In the genomic region with DNA sequence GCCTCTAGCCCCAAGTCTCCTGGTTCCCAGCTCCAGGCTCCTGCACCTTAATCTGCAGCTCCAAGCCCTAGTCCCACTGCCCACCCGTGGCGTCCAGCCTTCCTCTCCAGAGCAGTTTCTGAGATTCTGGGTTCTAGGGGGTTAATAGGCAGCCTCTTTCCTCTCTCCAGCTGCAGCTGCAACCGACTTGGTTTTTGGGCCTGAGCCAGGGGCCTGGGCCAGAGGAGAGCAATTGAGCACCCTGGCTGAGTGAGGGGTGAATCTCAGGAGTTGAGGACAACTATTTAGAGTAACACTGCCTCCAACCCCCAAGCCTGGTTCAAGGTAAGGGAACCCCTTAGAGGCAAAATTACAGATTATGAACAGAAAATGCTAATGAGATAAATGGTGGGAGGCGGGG, we compare ENCODE assay signal across 19 cellular contexts. TPM values are rescaled to one million over a fixed set of nuclear protein-coding genes. Genes with fewer than 3 reads are reported as not detected.
A peak's percentile ranks its signal among the peaks of the same experiment; 100 is the strongest.
DNase-seq lines count a peak whose midpoint lies in the region; ATAC-seq and TF ChIP-seq lines count a peak whose summit lies in the region.
"Had no signal": no experiment of that assay in that cellular context is flagged by ENCODE, and none has a peak within 500 bp of the region (broad histone marks: within the 10 kb centered on the region; RNA-seq: fewer than 3 reads in every experiment).

No MANE protein-coding gene starts in this region.

- H3K9me3 ChIP-seq in BE2C (no peaks in the 10 kb centered on the region), body of pancreas (no peaks in the 10 kb centered on the region)
- peaks cover 0 to 8% (median 0%) of the 10 kb centered on the region in 11 experiments; a peak in 3 of 22 replicates for H3K9me3 ChIP-seq in BLaER1 treated with 17β-estradiol and CSF1 and Interleukin-3, amounts not matched to agents 10 nM and 100 nM (replicated peaks in 1 of 11)

- TF ChIP-seq CTCF in BE2C (IDR thresholded peaks at IDR 0.05; ENCODE audit: low read depth, low read length) = no peak
- TF ChIP-seq CTCF in brain (conservative IDR thresholded peaks at IDR 0.05) = no peak
- TF ChIP-seq CTCF in body of pancreas (IDR thresholded peaks at IDR 0.05) = no peak

- peaks cover 62% of the 10 kb centered on the region for H3K4me1 Mint-ChIP-seq in brain
- H3K4me1 Mint-ChIP-seq in activated naive CD4-positive, alpha-beta T cell treated with anti-CD3 and anti-CD28 coated beads for 36 hours (ENCODE audit: low read depth) = peaks cover 13% of the 10 kb centered on the region

- CTCF ChIA-PET in activated naive CD4-positive, alpha-beta T cell treated with anti-CD3 and anti-CD28 coated beads for 36 hours (lab: Charles Lee) = no interaction called here

- H3K4me3 ChIP-seq in BE2C (ENCODE audit: low read depth, low read length) (no peak overlapping the region), body of pancreas (no peak overlapping the region)
- no peak overlapping the region for H3K4me3 ChIP-seq in BLaER1 treated with 17β-estradiol and CSF1 and Interleukin-3, amounts not matched to agents 10 nM and 100 nM

- no peaks in the 10 kb centered on the region for H3K36me3 Mint-ChIP-seq in brain
- H3K36me3 Mint-ChIP-seq in activated naive CD4-positive, alpha-beta T cell treated with anti-CD3 and anti-CD28 coated beads for 36 hours (ENCODE audit: low read depth) = no peaks in the 10 kb centered on the region
- H3K36me3 Mint-ChIP-seq: CD8-positive, alpha-beta memory T cell; T-cell had no signal

- peak; percentile 67 for DNase-seq in BE2C
- peak; percentile 63 for DNase-seq in NCI-H1105 treated with DMSO at 0.1 percent for 48 hours (lab: John Stamatoyannopoulos, UW)
- DNase-seq in activated naive CD4-positive, alpha-beta T cell treated with anti-CD3 and anti-CD28 coated beads for 36 hours = no peak
- no peak for DNase-seq in body of pancreas
- DNase-seq: CD8-positive, alpha-beta memory T cell; NCI-H1436; NCI-H2107; NCI-H446 treated with DMSO at 0.1 percent for 48 hours; T-cell; T1000 had no signal

- H3K27me3 Mint-ChIP-seq in brain = peaks cover 43% of the 10 kb centered on the region
- H3K27me3 Mint-ChIP-seq in activated naive CD4-positive, alpha-beta T cell treated with anti-CD3 and anti-CD28 coated beads for 36 hours (ENCODE audit: low read depth) = peaks cover 49% of the 10 kb centered on the region

- no peaks in the 10 kb centered on the region for H3K36me3 ChIP-seq in BE2C
- no peaks in the 10 kb centered on the region for H3K36me3 ChIP-seq in BLaER1 treated with 17β-estradiol and CSF1 and Interleukin-3, amounts not matched to agents 10 nM and 100 nM
- H3K36me3 ChIP-seq in body of pancreas (replicated peaks in 1 of 2; ENCODE audit: insufficient read depth in 1 of 2, low read depth in 2 of 2) = no peaks in the 10 kb centered on the region

- H3K4me1 ChIP-seq in BE2C = peaks cover 29% of the 10 kb centered on the region
- peaks cover 0 to 37% (median 19%) of the 10 kb centered on the region in 10 experiments; a peak in 14 of 20 replicates for H3K4me1 ChIP-seq in BLaER1 treated with 17β-estradiol and CSF1 and Interleukin-3, amounts not matched to agents 10 nM and 100 nM
- H3K4me1 ChIP-seq in body of pancreas = peaks cover 16% of the 10 kb centered on the region

- peak overlapping the region in 3 of 5 experiments; percentile 72 to 87 (median 82) for H3K27ac Mint-ChIP-seq in brain
- H3K27ac Mint-ChIP-seq in activated naive CD4-positive, alpha-beta T cell treated with anti-CD3 and anti-CD28 coated beads for 36 hours = no peak overlapping the region
- H3K27ac Mint-ChIP-seq: CD8-positive, alpha-beta memory T cell; T-cell had no signal

- no peaks in the 10 kb centered on the region for H3K9me3 Mint-ChIP-seq in brain
- H3K9me3 Mint-ChIP-seq in activated naive CD4-positive, alpha-beta T cell treated with anti-CD3 and anti-CD28 coated beads for 36 hours = no peaks in the 10 kb centered on the region
- H3K9me3 Mint-ChIP-seq: CD8-positive, alpha-beta memory T cell; T-cell had no signal

- intact Hi-C loops in activated naive CD4-positive, alpha-beta T cell treated with anti-CD3 and anti-CD28 coated beads for 36 hours (cut with micrococcal nuclease) = no loop called here
- intact Hi-C loops in body of pancreas (cut with DNase I) = no loop called here

- H4K20me1 ChIP-seq in BLaER1 treated with 17β-estradiol and CSF1 and Interleukin-3, amounts not matched to agents 10 nM and 100 nM = peaks cover 0 to 11% (median 0%) of the 10 kb centered on the region in 11 experiments; a peak in 5 of 22 replicates

- no peak overlapping the region for H3K4me3 Mint-ChIP-seq in brain
- no peak overlapping the region for H3K4me3 Mint-ChIP-seq in activated naive CD4-positive, alpha-beta T cell treated with anti-CD3 and anti-CD28 coated beads for 36 hours
- H3K4me3 Mint-ChIP-seq: CD8-positive, alpha-beta memory T cell; T-cell had no signal

- TF ChIP-seq POLR2A in body of pancreas (IDR thresholded peaks at IDR 0.05) = no peak

- no peak for ATAC-seq in GM21825 (IDR thresholded peaks at IDR 0.05; ENCODE audit: unreplicated experiment)
- no peak for ATAC-seq in body of pancreas
- ATAC-seq in GM18907 (IDR thresholded peaks at IDR 0.05; ENCODE audit: unreplicated experiment) = no peak
- ATAC-seq: HCT116, T-cell had no signal

- H3K27me3 ChIP-seq in BE2C (no peaks in the 10 kb centered on the region), body of pancreas (peaks cover 0 to 18% of the 10 kb centered on the region in 2 donors)
- peaks cover 36 to 41% (median 39%) of the 10 kb centered on the region in 11 experiments for H3K27me3 ChIP-seq in BLaER1 treated with 17β-estradiol and CSF1 and Interleukin-3, amounts not matched to agents 10 nM and 100 nM

- H3K27ac ChIP-seq in BLaER1 treated with 17β-estradiol and CSF1 and Interleukin-3, amounts not matched to agents 10 nM and 100 nM = no peak overlapping the region
- no peak overlapping the region for H3K27ac ChIP-seq in body of pancreas
- H3K27ac ChIP-seq: HL-60, RWPE1 had no signal

- WGBS in body of pancreas, 2 donors = 65 to 68% methylated on average over 4 of the region's 4 CpGs

- no peak overlapping the region for H3K9ac ChIP-seq in BLaER1 treated with 17β-estradiol and CSF1 and Interleukin-3, amounts not matched to agents 10 nM and 100 nM

- H3K4me2 ChIP-seq in BLaER1 treated with 17β-estradiol and CSF1 and Interleukin-3, amounts not matched to agents 10 nM and 100 nM = peak overlapping the region in 7 of 11 experiments; percentile 9 to 52 (median 35); a peak in 10 of 22 replicates

RNA-seq across cellular contexts. Expression of gene CHRM1, which starts 9.0 kb away (rescaled TPM):
- polyA plus RNA-seq in BE2C (2012; ENCODE audit: insufficient read depth, insufficient read length, low read depth) = 5.8 TPM
- polyA plus RNA-seq in brain (ENCODE audit: insufficient read depth, low read depth, low replicate concordance) = 18.8 TPM
- total RNA-seq in activated naive CD4-positive, alpha-beta T cell treated with anti-CD3 and anti-CD28 coated beads for 36 hours = not detected
- total RNA-seq in body of pancreas = not detected
- total RNA-seq: CD8-positive, alpha-beta memory T cell; T-cell had no signal
- polyA plus RNA-seq: BJ; CD8-positive, alpha-beta memory T cell had no signal

RNA-seq across cellular contexts. Expression of gene SLC3A2, which starts 49.5 kb away (rescaled TPM):
- 878 TPM for polyA plus RNA-seq in BE2C (2012; ENCODE audit: insufficient read depth, insufficient read length, low read depth)
- polyA plus RNA-seq in brain (ENCODE audit: insufficient read depth, low read depth, low replicate concordance) = 175 TPM
- 100 to 1,000 TPM; 419 to 472 TPM for total RNA-seq in activated naive CD4-positive, alpha-beta T cell treated with anti-CD3 and anti-CD28 coated beads for 36 hours
- 100 to 1,000 TPM in 1 of 2 donors, 10 to 100 TPM in 1; 75.5 to 108 TPM for total RNA-seq in body of pancreas

RNA-seq across cellular contexts. Expression of gene SLC22A6, which starts 54.6 kb away (rescaled TPM):
- polyA plus RNA-seq in BE2C (2012; ENCODE audit: insufficient read depth, insufficient read length, low read depth) = not detected
- 2.0 TPM for polyA plus RNA-seq in brain (ENCODE audit: insufficient read depth, low read depth, low replicate concordance)
- total RNA-seq in activated naive CD4-positive, alpha-beta T cell treated with anti-CD3 and anti-CD28 coated beads for 36 hours = not detected
- total RNA-seq in body of pancreas = not detected
- total RNA-seq: CD8-positive, alpha-beta memory T cell; SK-MEL-5; T-cell had no signal
- polyA plus RNA-seq: BJ; CD8-positive, alpha-beta memory T cell had no signal

Comparison
In these comparisons a context has a peak if more than half of its experiments do, and no peak if none do; other contexts are left out.
1. DNase-seq: peak in BE2C (single experiment) and NCI-H1105 treated with DMSO at 0.1 percent for 48 hours (single experiment); none in activated naive CD4-positive, alpha-beta T cell treated with anti-CD3 and anti-CD28 coated beads for 36 hours (single experiment) and body of pancreas (0 of 4).